Comparison of ENCODE assay signal across 13 cellular contexts in the genomic region with DNA sequence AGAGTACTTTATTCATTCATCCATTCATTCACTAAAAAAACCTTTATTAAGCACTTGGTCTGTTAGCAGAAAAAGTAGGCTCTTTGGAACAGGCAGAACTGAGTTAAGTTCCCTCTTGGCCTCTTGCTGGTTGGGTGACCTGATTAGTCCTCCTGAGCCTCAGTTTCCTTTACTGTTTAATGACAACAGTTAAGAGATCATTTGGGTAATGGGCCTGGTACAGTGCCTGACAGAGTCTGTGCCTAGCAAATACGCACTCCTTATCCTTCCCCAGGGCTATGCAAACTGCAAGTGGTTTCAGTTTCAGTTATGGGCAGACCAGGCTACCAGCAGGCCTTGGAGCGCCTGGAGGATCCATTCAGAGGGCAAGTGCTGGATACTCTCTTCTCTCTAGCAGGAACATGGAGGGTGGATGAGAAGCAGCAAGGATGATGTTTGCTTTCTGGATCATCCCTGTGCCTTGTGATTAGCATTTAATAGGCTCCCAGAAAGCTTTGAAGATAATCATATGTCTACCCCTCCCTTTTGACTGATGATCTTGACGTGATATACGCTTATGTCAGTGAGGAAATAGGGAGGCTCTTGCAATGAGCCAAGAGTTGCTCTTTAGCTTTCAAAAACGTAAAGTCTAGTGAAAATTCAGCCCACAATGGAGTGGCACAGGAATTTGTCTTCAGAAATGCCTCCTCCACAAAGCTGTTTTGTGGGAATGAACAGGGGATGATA. TPM values are rescaled to one million over a fixed set of nuclear protein-coding genes. Genes with fewer than 3 reads are reported as not detected.
A peak's percentile ranks its signal among the peaks of the same experiment; 100 is the strongest.
DNase-seq lines count a peak whose midpoint lies in the region; ATAC-seq, FAIRE-seq and TF ChIP-seq lines count a peak whose summit lies in the region.
"Had no signal": no experiment of that assay in that cellular context is flagged by ENCODE, and none has a peak within 500 bp of the region (broad histone marks: within the 10 kb centered on the region; RNA-seq: fewer than 3 reads in every experiment).

No MANE protein-coding gene starts in this region.

- H3K4me3 ChIP-seq in breast epithelium, result peak overlapping the region in 1 of 3 donors; percentile 41
- no peak overlapping the region for H3K4me3 ChIP-seq in RWPE2 (ENCODE audit: severe bottlenecking)
- H3K4me3 ChIP-seq in HepG2 (replicated peaks in 1 of 3; ENCODE audit: insufficient read depth in 1 of 3, low read depth in 2 of 3, low read length in 3 of 3), result no peak overlapping the region

- H3K36me3 ChIP-seq in breast epithelium (no peaks in the 10 kb centered on the region), RWPE2 (ENCODE audit: low read depth) (no peaks in the 10 kb centered on the region), HepG2 (replicated peaks in 1 of 2; ENCODE audit: control insufficient read depth in 1 of 2, insufficient read depth in 2 of 2, low read length in 2 of 2) (no peaks in the 10 kb centered on the region)
- H3K36me3 ChIP-seq: WERI-Rb-1 had no signal

- H3K4me3 Mint-ChIP-seq in MCF 10A (ENCODE audit: unreplicated experiment), result no peak overlapping the region
- H3K4me3 Mint-ChIP-seq: natural killer cell treated with Interleukin-12 subunit alpha and Interleukin-12 subunit beta and Interleukin-15 and Interleukin-18, amount 100 ng/mL, for 72 hours had no signal

- CTCF ChIA-PET in MCF 10A (lab: Yijun Ruan, JAX), result interaction anchor here (0.8 to 1.8 kb wide), 4 partner anchors 11 to 79 kb away, joined by 4 to 11 read pairs (median 6); partner anchors contain the start of gene TAF1B
- CTCF ChIA-PET in HepG2 (lab: Yijun Ruan, JAX; ENCODE audit: low intra/inter-chr PET ratio, low total read pairs), result no interaction called here

- no peak for TF ChIP-seq POLR2A in breast epithelium (IDR thresholded peaks at IDR 0.05)
- no peak for TF ChIP-seq POLR2A in HepG2 (IDR thresholded peaks at IDR 0.05; ENCODE audit: insufficient read depth in 1 of 2, low read depth in 2 of 2, low read length in 2 of 2)

- H3K9me3 Mint-ChIP-seq in MCF 10A (ENCODE audit: unreplicated experiment), result no peaks in the 10 kb centered on the region
- H3K9me3 Mint-ChIP-seq: natural killer cell treated with Interleukin-12 subunit alpha and Interleukin-12 subunit beta and Interleukin-15 and Interleukin-18, amount 100 ng/mL, for 72 hours had no signal

- no peak for FAIRE-seq in HepG2 (lab: Jason Lieb, UNC)
- FAIRE-seq in urothelium cell line (lab: Jason Lieb, UNC), result peak; percentile 23
- FAIRE-seq: endothelial cell of umbilical vein had no signal

- no peak for TF ChIP-seq EP300 in HepG2 (IDR thresholded peaks at IDR 0.05; ENCODE audit: low read depth in 2 of 2, low read length in 2 of 2)
- TF ChIP-seq EP300 in HepG2 (CRISPR knock-in tag; IDR thresholded peaks at IDR 0.05; ENCODE audit: borderline replicate concordance), result no peak

- no peaks in the 10 kb centered on the region for H3K27me3 ChIP-seq in breast epithelium
- no peaks in the 10 kb centered on the region for H3K27me3 ChIP-seq in RWPE2 (ENCODE audit: insufficient read depth, poor library complexity, severe bottlenecking)
- H3K27me3 ChIP-seq in HepG2 (ENCODE audit: control insufficient read depth in 1 of 2, insufficient read depth in 2 of 2, low read length in 2 of 2), result peaks cover 4 to 24% of the 10 kb centered on the region in 2 experiments; a peak in 3 of 5 replicates

- H4K20me1 ChIP-seq in HepG2 (ENCODE audit: insufficient read depth, low read length), result no peaks in the 10 kb centered on the region

- H3K4me1 Mint-ChIP-seq in MCF 10A (ENCODE audit: insufficient read depth, unreplicated experiment), result no peaks in the 10 kb centered on the region

- TF ChIP-seq CTCF in breast epithelium (IDR thresholded peaks at IDR 0.05) (no peak), MCF 10A (IDR thresholded peaks at IDR 0.05; ENCODE audit: unreplicated experiment) (no peak), RWPE2 (IDR thresholded peaks at IDR 0.05; ENCODE audit: poor library complexity, severe bottlenecking) (no peak), HepG2 (CRISPR knock-in tag; IDR thresholded peaks at IDR 0.05) (no peak), GM10266 (IDR thresholded peaks at IDR 0.05; ENCODE audit: control insufficient read depth, insufficient read depth, low read depth, missing control alignments) (no peak)

- no peaks in the 10 kb centered on the region for H3K27me3 Mint-ChIP-seq in MCF 10A (ENCODE audit: insufficient read depth, unreplicated experiment)

- peak overlapping the region; percentile 32 for H3K4me2 ChIP-seq in HepG2 (ENCODE audit: low read depth, low read length)

- ATAC-seq in RWPE2 (ENCODE audit: low read depth) (peak; percentile 36; the same call in 1 of the 3 replicates), HepG2 (peak; percentile 73), GM21390 (IDR thresholded peaks at IDR 0.05; ENCODE audit: unreplicated experiment) (no peak)

- intact Hi-C loops in breast epithelium (cut with DNase I; ENCODE audit: low total_unique reads), result no loop called here
- intact Hi-C loops in MCF 10A (cut with micrococcal nuclease), result no loop called here
- intact Hi-C loops in HepG2 (cut with micrococcal nuclease; ENCODE audit: unreplicated experiment), result no loop called here

- peak overlapping the region; percentile 84 for H3K27ac ChIP-seq in breast epithelium
- H3K27ac ChIP-seq in RWPE2 (ENCODE audit: poor library complexity, severe bottlenecking), result peak overlapping the region; percentile 30
- H3K27ac ChIP-seq in HepG2 (ENCODE audit: extremely low read length, insufficient read depth, low read length), result no peak overlapping the region
- H3K27ac ChIP-seq: RWPE1, WERI-Rb-1 had no signal

- DNase-seq in breast epithelium (ENCODE audit: low spot score in 2 of 2) (no peak), MCF 10A (ENCODE audit: unreplicated experiment) (no peak), RWPE2 (ENCODE audit: low spot score) (no peak), HepG2 (ENCODE audit: low spot score) (no peak), urothelium cell line (ENCODE audit: low spot score) (no peak), GM10266 (ENCODE audit: extremely low spot score) (no peak), NCI-H2107 treated with DMSO at 0.1 percent for 48 hours (lab: John Stamatoyannopoulos, UW; ENCODE audit: unreplicated experiment) (no peak)
- DNase-seq: NCI-H2029 treated with DMSO at 0.1 percent for 48 hours, WERI-Rb-1 had no signal

- H2AFZ ChIP-seq in HepG2 (ENCODE audit: low read length), result no peak overlapping the region

- no peak for TF ChIP-seq RAD21 in HepG2 (CRISPR knock-in tag; IDR thresholded peaks at IDR 0.05)

- POLR2A ChIA-PET in MCF 10A (lab: Yijun Ruan, JAX), result interaction anchor here (2.7 kb wide), 1 partner anchor 12 kb away, joined by 16 read pairs; the partner anchor contains the start of gene TAF1B
- POLR2A ChIA-PET in HepG2 (lab: Yijun Ruan, JAX), result no interaction called here

- WGBS in HepG2 (ENCODE audit: low lambda C conversion rate), result 9% methylated on average over 5 of the region's 5 CpGs

- H3K9ac ChIP-seq in HepG2 (ENCODE audit: insufficient read depth, low read depth, low read length), result no peak overlapping the region

- no TSS peak for BruUV-seq in MCF 10A (replicated peaks; lab: Mats Ljungman, UMichigan)
- no TSS peak for BruUV-seq in HepG2 (replicated peaks; lab: Mats Ljungman, UMichigan)

- H3K79me2 ChIP-seq in HepG2 (ENCODE audit: insufficient read depth, low read length), result no peaks in the 10 kb centered on the region

- no peak overlapping the region for H3K27ac Mint-ChIP-seq in MCF 10A (ENCODE audit: low read depth, unreplicated experiment)
- H3K27ac Mint-ChIP-seq: natural killer cell treated with Interleukin-12 subunit alpha and Interleukin-12 subunit beta and Interleukin-15 and Interleukin-18, amount 100 ng/mL, for 72 hours had no signal

- H3K9me3 ChIP-seq in breast epithelium, result no peaks in the 10 kb centered on the region
- no peaks in the 10 kb centered on the region for H3K9me3 ChIP-seq in RWPE2 (ENCODE audit: severe bottlenecking)
- no peaks in the 10 kb centered on the region for H3K9me3 ChIP-seq in HepG2 (ENCODE audit: low read length)

- H3K36me3 Mint-ChIP-seq in MCF 10A (ENCODE audit: insufficient read depth, unreplicated experiment), result no peaks in the 10 kb centered on the region
- H3K36me3 Mint-ChIP-seq: natural killer cell treated with Interleukin-12 subunit alpha and Interleukin-12 subunit beta and Interleukin-15 and Interleukin-18, amount 100 ng/mL, for 72 hours had no signal

- in situ Hi-C loops in HepG2 (cut with HindIII; ENCODE audit: extremely low pct_ligation_motif_present, low pct_unique_long_range_greater_than_20kb), result no loop called here

- H3K4me1 ChIP-seq in breast epithelium, result peaks cover 0 to 4% of the 10 kb centered on the region in 2 donors
- peaks cover 8% of the 10 kb centered on the region for H3K4me1 ChIP-seq in RWPE2 (ENCODE audit: insufficient read depth, poor library complexity, severe bottlenecking)
- H3K4me1 ChIP-seq in HepG2 (ENCODE audit: insufficient read depth, low read length), result no peaks in the 10 kb centered on the region

RNA-seq across cellular contexts. Expression of gene TAF1B, which starts 12.4 kb away (rescaled TPM):
- 10 to 100 TPM; 17.0 to 21.6 (median 20.3) TPM for total RNA-seq in breast epithelium
- total RNA-seq in MCF 10A (2022), result 19.7 and 25.5 TPM in 2 replicates
- total RNA-seq in HepG2 (2016; rRNA removed; fragmentation: Illumina TruSeq; extraction: Trizol), result 27.7 and 34.0 TPM in 2 replicates
- 6.1 and 6.8 TPM in 2 replicates for total RNA-seq in HepG2 (2016; cell fraction: cytosol; rRNA removed; fragmentation: Illumina TruSeq; extraction: Trizol; ENCODE audit: low read depth)
- total RNA-seq in HepG2 (2016; cell fraction: insoluble cytoplasmic fraction; rRNA removed; fragmentation: Illumina TruSeq; extraction: Trizol), result 26.3 and 35.7 TPM in 2 replicates
- total RNA-seq in HepG2 (2016; cell fraction: membrane; rRNA removed; fragmentation: Illumina TruSeq; extraction: Trizol), result 10.3 and 12.6 TPM in 2 replicates
- 33.1 and 35.1 TPM in 2 replicates for total RNA-seq in HepG2 (2016; cell fraction: nucleus; rRNA removed; fragmentation: Illumina TruSeq; extraction: Trizol)
- polyA plus RNA-seq in HepG2 (2011; rRNA removed), result 10.7 and 13.3 TPM in 2 replicates
- 4.8 and 6.4 TPM in 2 replicates for polyA plus RNA-seq in HepG2 (2011; cell fraction: cytosol; rRNA removed)
- 6.6 and 9.5 TPM in 2 replicates for polyA plus RNA-seq in HepG2 (2011; cell fraction: nucleus; rRNA removed)
- 8.9 and 14.8 TPM in 2 replicates for polyA plus RNA-seq in HepG2 (2012)
- 3.0 and 3.3 TPM in 2 replicates for polyA plus RNA-seq in HepG2 (2016; cell fraction: cytosol; fragmentation: Illumina TruSeq; extraction: Trizol; ENCODE audit: low read depth)
- 30.6 and 33.2 TPM in 2 replicates for polyA plus RNA-seq in HepG2 (2016; cell fraction: insoluble cytoplasmic fraction; fragmentation: Illumina TruSeq; extraction: Trizol; ENCODE audit: low read depth)
- 4.6 and 6.3 TPM in 2 replicates for polyA plus RNA-seq in HepG2 (2016; cell fraction: membrane; fragmentation: Illumina TruSeq; extraction: Trizol; ENCODE audit: low read depth)
- polyA plus RNA-seq in HepG2 (2016; cell fraction: nucleus; fragmentation: Illumina TruSeq; extraction: Trizol; ENCODE audit: insufficient read depth, low read depth), result 20.1 and 24.0 TPM in 2 replicates
- polyA minus RNA-seq in HepG2 (2011; rRNA and poly(A)+ RNA removed; ENCODE audit: low replicate concordance), result 9.4 and 16.3 TPM in 2 replicates
- 14.0 and 16.2 TPM in 2 replicates for polyA minus RNA-seq in HepG2 (2011; cell fraction: cytosol; rRNA and poly(A)+ RNA removed)
- polyA minus RNA-seq in HepG2 (2011; cell fraction: nucleus; rRNA and poly(A)+ RNA removed), result 90.8 and 101 TPM in 2 replicates
